ENCODE assay signal across 1 cellular context in genomic region chr19:3035542-3036118, GRCh38.
TF ChIP-seq lines count a peak whose summit lies in the region.

No MANE protein-coding gene starts in this region.

TF ChIP-seq in GM12878, 131 proteins besides CTCF, POLR2A, EP300 and RAD21 (continued from another document and continues in another):
- TF ChIP-seq ZBTB11 (CRISPR knock-in tag; IDR thresholded peaks at IDR 0.05) (no peak), STAT1 (conservative IDR thresholded peaks at IDR 0.05) (no peak), GATAD2B (conservative IDR thresholded peaks at IDR 0.05; ENCODE audit: low read depth) (peak; percentile 11; the same call in 1 of the 2 replicates), PAX8 (IDR thresholded peaks at IDR 0.05) (no peak), SUZ12 (IDR thresholded peaks at IDR 0.05; ENCODE audit: unreplicated experiment) (no peak), BCL11A (IDR thresholded peaks at IDR 0.05; ENCODE audit: low read depth, low read length) (no peak), RCOR1 (conservative IDR thresholded peaks at IDR 0.05; ENCODE audit: low read depth, low read length) (no peak; the same call in 1 of the 2 replicates), EED (IDR thresholded peaks at IDR 0.05; ENCODE audit: low read depth) (no peak), E2F4 (IDR thresholded peaks at IDR 0.05; ENCODE audit: low read depth, low read length) (no peak), FOS (IDR thresholded peaks at IDR 0.05; ENCODE audit: borderline replicate concordance, extremely low read depth, insufficient read length) (peak; percentile 81), BRCA1 (IDR thresholded peaks at IDR 0.05; ENCODE audit: low read depth, low read length) (peak; percentile 34; the same call in 1 of the 2 replicates), MYC (IDR thresholded peaks at IDR 0.05; ENCODE audit: insufficient read depth, insufficient read length, insufficient replicate concordance, low read length, severe bottlenecking) (no peak), MEF2A (IDR thresholded peaks at IDR 0.05; ENCODE audit: insufficient read depth, low read depth, low read length) (no peak), USF1 (IDR thresholded peaks at IDR 0.05; ENCODE audit: borderline replicate concordance, extremely low read length, insufficient read depth, low read depth, low read length) (peak; percentile 63), HDGF (IDR thresholded peaks at IDR 0.05) (no peak), MYB (IDR thresholded peaks at IDR 0.05; ENCODE audit: borderline replicate concordance, low read depth, low read length) (no peak), ZNF207 (IDR thresholded peaks at IDR 0.05; ENCODE audit: borderline replicate concordance) (no peak), ZNF217 (IDR thresholded peaks at IDR 0.05) (peak; percentile 96; the same call in 1 of the 2 replicates), ATF7 (IDR thresholded peaks at IDR 0.05; ENCODE audit: low read depth) (peak; percentile 99), KDM1A (IDR thresholded peaks at IDR 0.05; ENCODE audit: borderline replicate concordance) (no peak), KLF5 (IDR thresholded peaks at IDR 0.05; ENCODE audit: partially characterized antibody) (no peak), ZNF592 (IDR thresholded peaks at IDR 0.05) (no peak), KAT2A (conservative IDR thresholded peaks at IDR 0.05; ENCODE audit: control insufficient read depth, low read depth, low read length) (no peak), NBN (IDR thresholded peaks at IDR 0.05) (peak; percentile 100), ELK1 (IDR thresholded peaks at IDR 0.05; ENCODE audit: low read depth, low read length) (no peak), ATF2 (IDR thresholded peaks at IDR 0.05; ENCODE audit: low read length) (no peak), SREBF2 (IDR thresholded peaks at IDR 0.05; ENCODE audit: low read length) (no peak), ESRRA (IDR thresholded peaks at IDR 0.05; ENCODE audit: low read length) (no peak), SMC3 (IDR thresholded peaks at IDR 0.05; ENCODE audit: borderline replicate concordance, low read length) (no peak), TARDBP (IDR thresholded peaks at IDR 0.05; ENCODE audit: borderline replicate concordance) (0 out of 2 replicates have a peak, but pooled peaks have one; percentile 22), MEF2B (IDR thresholded peaks at IDR 0.05; ENCODE audit: partially characterized antibody, poor library complexity, severe bottlenecking) (peak; percentile 36), NR2F1 (conservative IDR thresholded peaks at IDR 0.05) (no peak), CBX5 (IDR thresholded peaks at IDR 0.05; ENCODE audit: low read depth) (no peak), TCF3 (IDR thresholded peaks at IDR 0.05; ENCODE audit: borderline replicate concordance, insufficient read depth, low read depth, low read length) (no peak), HDAC2 (IDR thresholded peaks at IDR 0.05) (no peak; the same call in 1 of the 2 replicates), WRNIP1 (IDR thresholded peaks at IDR 0.05; ENCODE audit: borderline replicate concordance, low read depth, low read length) (peak; percentile 98; the same call in 1 of the 2 replicates), POU2F2 (IDR thresholded peaks at IDR 0.05; ENCODE audit: borderline replicate concordance, low read depth, low read length) (no peak), CREB1 (IDR thresholded peaks at IDR 0.05; ENCODE audit: low read depth) (peak; percentile 92), RBBP5 (conservative IDR thresholded peaks at IDR 0.05) (no peak), ZNF622 (IDR thresholded peaks at IDR 0.05) (no peak), TCF7 (IDR thresholded peaks at IDR 0.05; ENCODE audit: borderline replicate concordance) (no peak), NFIC (IDR thresholded peaks at IDR 0.05; ENCODE audit: low read depth, low read length) (no peak), EGR1 (IDR thresholded peaks at IDR 0.05; ENCODE audit: borderline replicate concordance in 1 of 2, low read depth in 2 of 2, low read length in 2 of 2) (no peak), SMAD5 (IDR thresholded peaks at IDR 0.05; ENCODE audit: low read depth) (no peak), BCL3 (IDR thresholded peaks at IDR 0.05; ENCODE audit: borderline replicate concordance, insufficient read depth, low read depth, low read length, poor library complexity, severe bottlenecking) (no peak), ZNF274 (IDR thresholded peaks at IDR 0.05; ENCODE audit: insufficient read depth, insufficient read length) (no peak), ZNF384 (IDR thresholded peaks at IDR 0.05; ENCODE audit: borderline replicate concordance, low read depth, low read length) (no peak), CBFB (IDR thresholded peaks at IDR 0.05; ENCODE audit: low read depth) (peak; percentile 74; the same call in 1 of the 2 replicates), TBL1XR1 (IDR thresholded peaks at IDR 0.05; ENCODE audit: low read depth, low read length) (no peak; the same call in 1 of the 2 replicates), DPF2 (IDR thresholded peaks at IDR 0.05) (no peak), GABPA (IDR thresholded peaks at IDR 0.05; ENCODE audit: low read depth) (no peak), IKZF1 (conservative IDR thresholded peaks at IDR 0.05) (no peak), ZNF24 (IDR thresholded peaks at IDR 0.05) (no peak), ZZZ3 (IDR thresholded peaks at IDR 0.05; ENCODE audit: control insufficient read depth, insufficient read length, low read depth) (no peak), SKIL (IDR thresholded peaks at IDR 0.05; ENCODE audit: low read depth, poor library complexity, severe bottlenecking) (peak; percentile 13), CBX3 (IDR thresholded peaks at IDR 0.05; ENCODE audit: borderline replicate concordance, low read depth) (no peak)
